Comparison of ENCODE assay signal across 26 cellular contexts in genomic region chr2:16351541-16351940, GRCh38.
"Had no signal": no experiment of that assay in that cellular context is flagged by ENCODE, and none has a peak within 500 bp of the region (broad histone marks: within the 10 kb centered on the region; RNA-seq: fewer than 3 reads in every experiment).

No MANE protein-coding gene starts in this region.

- DNase-seq: colonic mucosa; cortex of kidney; dermis blood vessel endothelial cell; dorsolateral prefrontal cortex; effector CD4-positive, alpha-beta T cell; effector CD8-positive, alpha-beta T cell; effector memory CD4-positive, alpha-beta T cell; effector memory CD8-positive, alpha-beta T cell; endodermal cell; erythroblast; esophagus squamous epithelium; foreskin fibroblast; foreskin keratinocyte; foreskin melanocyte; gastrocnemius medialis; glutamatergic neuron; head of caudate nucleus; heart left ventricle; heart right ventricle had no signal

- H3K27me3 ChIP-seq: colonic mucosa, dorsolateral prefrontal cortex, esophagus muscularis mucosa, esophagus squamous epithelium, foreskin keratinocyte, gastrocnemius medialis, gastroesophageal sphincter, heart left ventricle, heart right ventricle had no signal

- H3K9me3 ChIP-seq: colonic mucosa, gastrocnemius medialis had no signal

- H3K4me3 ChIP-seq: colonic mucosa, coronary artery, dorsolateral prefrontal cortex, esophagus muscularis mucosa, esophagus squamous epithelium, gastrocnemius medialis, gastroesophageal sphincter, heart left ventricle, heart right ventricle had no signal

- H3K36me3 ChIP-seq: colonic mucosa, esophagus muscularis mucosa, esophagus squamous epithelium, gastrocnemius medialis, gastroesophageal sphincter, heart left ventricle, heart right ventricle had no signal

- H3K4me1 ChIP-seq: colonic mucosa, esophagus muscularis mucosa, esophagus squamous epithelium, foreskin keratinocyte, gastrocnemius medialis, gastroesophageal sphincter, heart left ventricle, heart right ventricle had no signal

- FAIRE-seq: colon, endometrium, endothelial cell of umbilical vein, frontal cortex had no signal
